ENCODE assay signal across 19 cellular contexts in genomic region chr10:5601826-5602225, GRCh38.
DNase-seq lines count a peak whose midpoint lies in the region; ATAC-seq and TF ChIP-seq lines count a peak whose summit lies in the region.
"Had no signal": no experiment of that assay in that cellular context is flagged by ENCODE, and none has a peak within 500 bp of the region (broad histone marks: within the 10 kb centered on the region; RNA-seq: fewer than 3 reads in every experiment).

No MANE protein-coding gene starts in this region.

- H2BK15ac ChIP-seq in neuronal stem cell (ENCODE audit: low read length) = peak overlapping the region; percentile 35

- intact Hi-C loops in Right ventricle myocardium inferior (cut with DNase I) (no loop called here), left ventricle myocardium inferior (cut with micrococcal nuclease) (no loop called here), left ventricle myocardium superior (cut with micrococcal nuclease) (no loop called here), tibial artery (cut with DNase I; ENCODE audit: low total_unique reads) (loop anchor here (5.0 kb wide), 1 partner anchor 40 kb away; no protein-coding TSS in a partner anchor), PC-9 (cut with micrococcal nuclease; ENCODE audit: unreplicated experiment) (no loop called here)

- H3K4me1 ChIP-seq in left ventricle myocardium inferior (no peaks in the 10 kb centered on the region), neuronal stem cell (ENCODE audit: control insufficient read depth in 2 of 2, insufficient read depth in 1 of 2, low read depth in 1 of 2, low read length in 2 of 2) (peaks cover 0 to 10% of the 10 kb centered on the region in 2 donors), tibial artery (peaks cover 5 to 88% (median 59%) of the 10 kb centered on the region in 4 donors), PC-9 (replicated peaks; ENCODE audit: insufficient read depth) (peaks cover 16% of the 10 kb centered on the region)

- no peak overlapping the region for H2BK120ac ChIP-seq in neuronal stem cell (ENCODE audit: low read depth, low read length)

- no TSS peak for BruUV-seq in PC-9 (replicated peaks; lab: Mats Ljungman, UMichigan)

- no peaks in the 10 kb centered on the region for H4K20me1 ChIP-seq in PC-9 (ENCODE audit: insufficient read depth)

- H3K27me3 ChIP-seq in left ventricle myocardium inferior (ENCODE audit: low read depth) = peaks cover 9% of the 10 kb centered on the region
- no peaks in the 10 kb centered on the region for H3K27me3 ChIP-seq in neuronal stem cell (ENCODE audit: control insufficient read depth in 3 of 3, insufficient read depth in 3 of 3, low read depth in 1 of 3, low read length in 3 of 3)
- no peaks in the 10 kb centered on the region for H3K27me3 ChIP-seq in tibial artery
- no peaks in the 10 kb centered on the region for H3K27me3 ChIP-seq in PC-9 (ENCODE audit: insufficient read depth, low read depth)
- H3K27me3 ChIP-seq: MG63 had no signal

- H3K4me3 ChIP-seq in left ventricle myocardium inferior = no peak overlapping the region
- no peak overlapping the region for H3K4me3 ChIP-seq in neuronal stem cell (ENCODE audit: low read length in 2 of 2)
- no peak overlapping the region for H3K4me3 ChIP-seq in tibial artery
- H3K4me3 ChIP-seq in PC-9 = no peak overlapping the region
- H3K4me3 ChIP-seq: MG63 had no signal

- H3K18ac ChIP-seq in neuronal stem cell (ENCODE audit: low read length) = peak overlapping the region; percentile 76

- H2AK5ac ChIP-seq in neuronal stem cell (ENCODE audit: low read depth, low read length) = peak overlapping the region; percentile 6

- H3K23ac ChIP-seq in neuronal stem cell (ENCODE audit: low read depth, low read length, poor library complexity) = peak overlapping the region; percentile 27

- ATAC-seq in Right ventricle myocardium inferior (peak; percentile 82), left ventricle myocardium superior (peak; percentile 72), HG02678 (IDR thresholded peaks at IDR 0.05; ENCODE audit: unreplicated experiment) (no peak)
- ATAC-seq: PC-3 had no signal

- WGBS in neuronal stem cell (ENCODE audit: extremely low coverage in 2 of 2, insufficient read length in 2 of 2, insufficient replicate concordance in 1 of 2), 2 donors = no CpG with 5 or more reads among the region's 10 CpGs

- DNase-seq in Right ventricle myocardium inferior (ENCODE audit: missing footprints) (peak; percentile 35), left ventricle myocardium inferior (no peak), left ventricle myocardium superior (no peak), neuronal stem cell (ENCODE audit: low spot score) (no peak), tibial artery (no peak), PC-9 (no peak), HPDE6-E6E7 (ENCODE audit: extremely low spot score) (no peak)
- DNase-seq: AML-193, DMS79 treated with DMSO at 0.1 percent for 48 hours, Karpas-422, MG63, NCI-H1048, NCI-H1436 treated with DMSO at 0.1 percent for 48 hours, NCI-H2029 treated with DMSO at 0.1 percent for 48 hours, NCI-H2171, NCI-H526, PC-3 had no signal

- CTCF ChIA-PET in PC-9 (lab: Charles Lee) = no interaction called here

- no peaks in the 10 kb centered on the region for H3K9me2 ChIP-seq in PC-9 (ENCODE audit: insufficient read depth)

- H3K9me3 ChIP-seq in left ventricle myocardium inferior (replicated peaks) = no peaks in the 10 kb centered on the region
- H3K9me3 ChIP-seq in neuronal stem cell (replicated peaks in 1 of 2; ENCODE audit: control insufficient read depth in 2 of 2, insufficient read depth in 1 of 2, low read depth in 1 of 2, low read length in 2 of 2) = peaks cover 3 to 6% of the 10 kb centered on the region in 2 donors
- no peaks in the 10 kb centered on the region for H3K9me3 ChIP-seq in tibial artery
- no peaks in the 10 kb centered on the region for H3K9me3 ChIP-seq in PC-9 (ENCODE audit: insufficient read depth, low read depth)
- H3K9me3 ChIP-seq: MG63 had no signal

- no peak overlapping the region for H2AFZ ChIP-seq in neuronal stem cell (ENCODE audit: low read length)
- H2AFZ ChIP-seq in PC-9 = no peak overlapping the region

- no peak overlapping the region for H3K14ac ChIP-seq in neuronal stem cell (ENCODE audit: low read length)

- TF ChIP-seq CTCF in left ventricle myocardium inferior (IDR thresholded peaks at IDR 0.05; ENCODE audit: borderline replicate concordance) (no peak), tibial artery (IDR thresholded peaks at IDR 0.05) (no peak), PC-9 (conservative IDR thresholded peaks at IDR 0.05) (no peak)

- H3K79me1 ChIP-seq in neuronal stem cell (ENCODE audit: low read depth, low read length) = no peaks in the 10 kb centered on the region

- H3F3A ChIP-seq in PC-9 (ENCODE audit: insufficient read depth, low read depth) = peaks cover 2% of the 10 kb centered on the region; the same call in 1 of the 2 replicates

- no peaks in the 10 kb centered on the region for H3K36me3 ChIP-seq in left ventricle myocardium inferior
- H3K36me3 ChIP-seq in neuronal stem cell (replicated peaks in 1 of 2; ENCODE audit: control insufficient read depth in 2 of 2, insufficient read depth in 2 of 2, low read length in 2 of 2) = no peaks in the 10 kb centered on the region
- H3K36me3 ChIP-seq in tibial artery = no peaks in the 10 kb centered on the region
- H3K36me3 ChIP-seq in PC-9 (ENCODE audit: low read depth) = no peaks in the 10 kb centered on the region
- H3K36me3 ChIP-seq: MG63 had no signal

- H2BK5ac ChIP-seq in neuronal stem cell (ENCODE audit: low read length) = no peak overlapping the region

- no peak overlapping the region for H3K4me2 ChIP-seq in neuronal stem cell (ENCODE audit: insufficient read depth, low read length, poor library complexity, severe bottlenecking)
- no peak overlapping the region for H3K4me2 ChIP-seq in PC-9

- POLR2A ChIA-PET in PC-9 (lab: Charles Lee; ENCODE audit: unreplicated experiment) = no interaction called here

- no peak overlapping the region for H4K8ac ChIP-seq in neuronal stem cell (ENCODE audit: low read depth, low read length)

- no peak overlapping the region for H4K91ac ChIP-seq in neuronal stem cell (ENCODE audit: low read depth, low read length, poor library complexity)

- H3K79me2 ChIP-seq in PC-9 (ENCODE audit: low read depth) = no peaks in the 10 kb centered on the region

- H3K4ac ChIP-seq in neuronal stem cell (ENCODE audit: low read length) = no peak overlapping the region

- no peak overlapping the region for H3K9ac ChIP-seq in neuronal stem cell (ENCODE audit: low read depth, low read length, poor library complexity)

- no peak overlapping the region for H2BK12ac ChIP-seq in neuronal stem cell (ENCODE audit: low read length)

- H3K27ac ChIP-seq in left ventricle myocardium inferior (replicated peaks) = no peak overlapping the region
- no peak overlapping the region for H3K27ac ChIP-seq in neuronal stem cell (replicated peaks; ENCODE audit: low read length)
- H3K27ac ChIP-seq in tibial artery = peak overlapping the region; percentile 76 to 77
- no peak overlapping the region for H3K27ac ChIP-seq in PC-9
- H3K27ac ChIP-seq: 22Rv1 had no signal

Comparison
In these comparisons a context has a peak if more than half of its experiments do, and no peak if none do; other contexts are left out.
1. H3K27ac ChIP-seq: peak in tibial artery (2 of 2); none in left ventricle myocardium inferior (single experiment), neuronal stem cell (single experiment) and PC-9 (single experiment).